In genomic region chr7:134985894-134986362, GRCh38 we compare ENCODE assay signal across 7 cellular contexts. TPM values are rescaled to one million over a fixed set of nuclear protein-coding genes. Genes with fewer than 3 reads are reported as not detected.
DNase-seq lines count a peak whose midpoint lies in the region; ATAC-seq and TF ChIP-seq lines count a peak whose summit lies in the region.

No MANE protein-coding gene starts in this region.

- WGBS in upper lobe of left lung, 2 donors: 52 to 68% methylated on average over 6 to 8 of the region's 8 CpGs

- H3K9me3 ChIP-seq in left lung (no peaks in the 10 kb centered on the region), upper lobe of left lung (no peaks in the 10 kb centered on the region)

- peaks cover 42% of the 10 kb centered on the region for H3K4me1 Mint-ChIP-seq in activated T-helper 1 cell treated with anti-CD3 and anti-CD28 coated beads, Interleukin-12 subunit alpha, Interleukin-12 subunit beta, Interleukin-2, Interleukin-4 antibody, amounts not matched to agents 30 ng/mL and 10 ng/mL and 1 ng/mL, durations not matched to agents 14 hours and 24 hours and 36 hours (ENCODE audit: low read depth)

- ATAC-seq in GM18907 (IDR thresholded peaks at IDR 0.05; ENCODE audit: unreplicated experiment) (peak; percentile 59), HG02938 (IDR thresholded peaks at IDR 0.05; ENCODE audit: unreplicated experiment) (peak; percentile 47), left lung (no peak), upper lobe of left lung (ENCODE audit: low FRiP score in 2 of 2) (no peak)

- TF ChIP-seq POLR2A in upper lobe of left lung (IDR thresholded peaks at IDR 0.05): peak in 1 of 4 donors; percentile 5

- no peaks in the 10 kb centered on the region for H3K27me3 Mint-ChIP-seq in activated T-helper 1 cell treated with anti-CD3 and anti-CD28 coated beads, Interleukin-12 subunit alpha, Interleukin-12 subunit beta, Interleukin-2, Interleukin-4 antibody, amounts not matched to agents 30 ng/mL and 10 ng/mL and 1 ng/mL, durations not matched to agents 14 hours and 24 hours and 36 hours (ENCODE audit: insufficient read depth)

- H3K27ac Mint-ChIP-seq in activated T-helper 1 cell treated with anti-CD3 and anti-CD28 coated beads, Interleukin-12 subunit alpha, Interleukin-12 subunit beta, Interleukin-2, Interleukin-4 antibody, amounts not matched to agents 30 ng/mL and 10 ng/mL and 1 ng/mL, durations not matched to agents 14 hours and 24 hours and 36 hours: peak overlapping the region; percentile 86

- H3K9me3 Mint-ChIP-seq in activated T-helper 1 cell treated with anti-CD3 and anti-CD28 coated beads, Interleukin-12 subunit alpha, Interleukin-12 subunit beta, Interleukin-2, Interleukin-4 antibody, amounts not matched to agents 30 ng/mL and 10 ng/mL and 1 ng/mL, durations not matched to agents 14 hours and 24 hours and 36 hours: no peaks in the 10 kb centered on the region

- peaks cover 4% of the 10 kb centered on the region for H3K36me3 Mint-ChIP-seq in activated T-helper 1 cell treated with anti-CD3 and anti-CD28 coated beads, Interleukin-12 subunit alpha, Interleukin-12 subunit beta, Interleukin-2, Interleukin-4 antibody, amounts not matched to agents 30 ng/mL and 10 ng/mL and 1 ng/mL, durations not matched to agents 14 hours and 24 hours and 36 hours (ENCODE audit: low read depth)

- peak overlapping the region; percentile 67 to 82 for H3K4me3 ChIP-seq in left lung
- peak overlapping the region; percentile 48 to 75 (median 64) for H3K4me3 ChIP-seq in upper lobe of left lung

- intact Hi-C loops in activated T-helper 1 cell treated with anti-CD3 and anti-CD28 coated beads, Interleukin-12 subunit alpha, Interleukin-12 subunit beta, Interleukin-2, Interleukin-4 antibody, amounts not matched to agents 30 ng/mL and 10 ng/mL and 1 ng/mL, durations not matched to agents 14 hours and 24 hours and 36 hours (cut with micrococcal nuclease): loop anchor here (1.0 to 5.0 kb wide), 7 partner anchors 162 to 670 kb away; partner anchors contain the start of genes AKR1B1, CNOT4, CYREN and NUP205
- intact Hi-C loops in left lung (cut with DNase I): no loop called here

- DNase-seq in activated T-helper 1 cell treated with anti-CD3 and anti-CD28 coated beads, Interleukin-12 subunit alpha, Interleukin-12 subunit beta, Interleukin-2, Interleukin-4 antibody, amounts not matched to agents 30 ng/mL and 10 ng/mL and 1 ng/mL, durations not matched to agents 14 hours and 24 hours and 36 hours (ENCODE audit: low spot score): no peak
- DNase-seq in left lung: no peak
- no peak for DNase-seq in upper lobe of left lung
- no peak for DNase-seq in NCI-H345 (lab: John Stamatoyannopoulos, UW)
- no peak for DNase-seq in NCI-H524 treated with DMSO at 0.1 percent for 48 hours (lab: John Stamatoyannopoulos, UW)

- no peak for TF ChIP-seq EP300 in upper lobe of left lung (IDR thresholded peaks at IDR 0.05)

- no peaks in the 10 kb centered on the region for H3K27me3 ChIP-seq in left lung
- no peaks in the 10 kb centered on the region for H3K27me3 ChIP-seq in upper lobe of left lung

- H3K4me1 ChIP-seq in left lung: peaks cover 0 to 19% of the 10 kb centered on the region in 2 donors
- H3K4me1 ChIP-seq in upper lobe of left lung: peaks cover 0 to 22% (median 13%) of the 10 kb centered on the region in 4 donors

- no peak for TF ChIP-seq CTCF in left lung (IDR thresholded peaks at IDR 0.05)
- TF ChIP-seq CTCF in upper lobe of left lung (IDR thresholded peaks at IDR 0.05): no peak

- H3K36me3 ChIP-seq in left lung (no peaks in the 10 kb centered on the region), upper lobe of left lung (peaks cover 0 to 4% (median 0%) of the 10 kb centered on the region in 4 donors)

- H3K4me3 Mint-ChIP-seq in activated T-helper 1 cell treated with anti-CD3 and anti-CD28 coated beads, Interleukin-12 subunit alpha, Interleukin-12 subunit beta, Interleukin-2, Interleukin-4 antibody, amounts not matched to agents 30 ng/mL and 10 ng/mL and 1 ng/mL, durations not matched to agents 14 hours and 24 hours and 36 hours: peak overlapping the region; percentile 97

- H3K27ac ChIP-seq in left lung: peak overlapping the region; percentile 81 to 92
- H3K27ac ChIP-seq in upper lobe of left lung: peak overlapping the region; percentile 84 to 91 (median 89)

RNA-seq across cellular contexts. Expression of gene AGBL3, which starts 0.4 kb away (rescaled TPM):
- total RNA-seq in activated T-helper 1 cell treated with anti-CD3 and anti-CD28 coated beads, Interleukin-12 subunit alpha, Interleukin-12 subunit beta, Interleukin-2, Interleukin-4 antibody, amounts not matched to agents 30 ng/mL and 10 ng/mL and 1 ng/mL, durations not matched to agents 14 hours and 24 hours and 36 hours: 1.5 and 1.9 TPM in 2 replicates
- total RNA-seq in left lung (1 to 10 TPM; 2.7 to 3.4 TPM), upper lobe of left lung (1 to 10 TPM; 1.0 to 5.2 (median 2.5) TPM)

Comparison
In these comparisons a context has a peak if more than half of its experiments do, and no peak if none do; other contexts are left out.
1. ATAC-seq: peak in GM18907 (single experiment) and HG02938 (single experiment); none in left lung (single experiment) and upper lobe of left lung (0 of 2).